ENCODE assay signal across 8 cellular contexts in genomic region chr7:32790766-32791430, GRCh38.
DNase-seq lines count a peak whose midpoint lies in the region; ATAC-seq, FAIRE-seq and TF ChIP-seq lines count a peak whose summit lies in the region.
"Not testable (repeated sequence)": the region's sequence is repeated elsewhere in the genome, so short reads cannot be mapped to it uniquely, and the experiment has no call there.

No MANE protein-coding gene starts in this region.

- CTCF ChIA-PET in A549 (lab: Yijun Ruan, JAX): not testable (repeated sequence)

- 48% methylated on average over 7 of the region's 7 CpGs for WGBS in A549 (ENCODE audit: missing lambda C conversion rate)

- in situ Hi-C loops in brain microvascular endothelial cell (cut with HindIII; ENCODE audit: low pct_ligation_motif_present, low sequenced_read_pairs): not testable (repeated sequence)

- not testable (repeated sequence) for H3K4me3 ChIP-seq in A549; brain microvascular endothelial cell (ENCODE audit: low read depth, low read length); fibroblast of mammary gland (ENCODE audit: control insufficient read depth, low read depth, low read length); keratinocyte (ENCODE audit: control insufficient read depth in 2 of 3, extremely low read depth in 1 of 3, insufficient read depth in 2 of 3, low read depth in 1 of 3, low read length in 3 of 3)

- H3K27me3 ChIP-seq in brain microvascular endothelial cell (replicated peaks); keratinocyte (ENCODE audit: control insufficient read depth, extremely low read depth, insufficient read depth, low read length): not testable (repeated sequence)

- not testable (repeated sequence) for H3K9me3 ChIP-seq in A549; keratinocyte (ENCODE audit: control insufficient read depth, low read depth, low read length)

- not testable (repeated sequence) for TF ChIP-seq EP300 in A549 (IDR thresholded peaks at IDR 0.05)

- H3K4me2 ChIP-seq in A549; keratinocyte (ENCODE audit: control insufficient read depth, extremely low read depth, insufficient read depth, low read depth, low read length): not testable (repeated sequence)

- H2AFZ ChIP-seq in keratinocyte (ENCODE audit: control insufficient read depth, low read length): not testable (repeated sequence)

- TF ChIP-seq RAD21 in A549 (conservative IDR thresholded peaks at IDR 0.05 in 1 of 2, IDR thresholded peaks at IDR 0.05 in 1 of 2): not testable (repeated sequence)

- TF ChIP-seq CTCF in A549 (IDR thresholded peaks at IDR 0.05); brain microvascular endothelial cell (IDR thresholded peaks at IDR 0.05; ENCODE audit: low read depth, low read length, missing control alignments); fibroblast of mammary gland (conservative IDR thresholded peaks at IDR 0.05; ENCODE audit: control insufficient read depth, insufficient read depth, low read depth, low read length); keratinocyte (optimal IDR thresholded peaks at IDR 0.05 in 1 of 3, IDR thresholded peaks at IDR 0.05 in 1 of 3, conservative IDR thresholded peaks at IDR 0.05 in 1 of 3; ENCODE audit: extremely low read depth in 1 of 3, insufficient read depth in 2 of 3, low read length in 3 of 3): not testable (repeated sequence)

- H3K36me3 ChIP-seq in brain microvascular endothelial cell (replicated peaks); keratinocyte (ENCODE audit: control insufficient read depth in 2 of 2, extremely low read depth in 1 of 2, insufficient read depth in 2 of 2, low read length in 2 of 2): not testable (repeated sequence)

- H3K9ac ChIP-seq in keratinocyte (ENCODE audit: control insufficient read depth, extremely low read depth, insufficient read depth, low read length): not testable (repeated sequence)

- not testable (repeated sequence) for H3K79me2 ChIP-seq in keratinocyte (ENCODE audit: control insufficient read depth, insufficient read depth, low read length)

- H3K4me1 ChIP-seq in A549; keratinocyte (ENCODE audit: control insufficient read depth, extremely low read depth, insufficient read depth, low read length): not testable (repeated sequence)

- dilution Hi-C loops in keratinocyte (cut with MboI; ENCODE audit: extremely low pct_ligation_motif_present, low sequenced_read_pairs): not testable (repeated sequence)

- not testable (repeated sequence) for H3K9me1 ChIP-seq in keratinocyte (ENCODE audit: control insufficient read depth, extremely low read depth, insufficient read depth, low read length)

- FAIRE-seq in A549 (lab: Jason Lieb, UNC): not testable (repeated sequence)
- peak; percentile 71 for FAIRE-seq in keratinocyte (lab: Jason Lieb, UNC)

- not testable (repeated sequence) for H3K27ac ChIP-seq in A549; brain microvascular endothelial cell; keratinocyte (ENCODE audit: control insufficient read depth, insufficient read depth, low read length)

- not testable (repeated sequence) for TF ChIP-seq POLR2A in A549 (IDR thresholded peaks at IDR 0.05; ENCODE audit: low read length)

- ATAC-seq in A549: peak; percentile 58 to 73; a peak in 5 of 6 replicates

- not testable (repeated sequence) for DNase-seq in A549 (ENCODE audit: low read depth in 1 of 2, low spot score in 1 of 2); keratinocyte (ENCODE audit: low read depth, low spot score)
- DNase-seq in EH (ENCODE audit: low read depth): peak; percentile 97
- DNase-seq in HT1080 (ENCODE audit: low read depth): peak; percentile 57
- DNase-seq in RPMI7951 (ENCODE audit: low read depth): peak; percentile 81
- DNase-seq in brain microvascular endothelial cell: peak; percentile 79
- DNase-seq in fibroblast of mammary gland (ENCODE audit: low read depth): peak; percentile 86
- peak; percentile 74 for DNase-seq in pons (ENCODE audit: low spot score)

- POLR2A ChIA-PET in A549 (lab: Yijun Ruan, JAX): not testable (repeated sequence)

- not testable (repeated sequence) for H4K20me1 ChIP-seq in keratinocyte (ENCODE audit: control insufficient read depth, extremely low read depth, insufficient read depth, low read length)
